Comparison of ENCODE assay signal across 16 cellular contexts in genomic region chr20:23303325-23304102, GRCh38. TPM values are rescaled to one million over a fixed set of nuclear protein-coding genes. Genes with fewer than 3 reads are reported as not detected.
DNase-seq lines count a peak whose midpoint lies in the region; ATAC-seq and TF ChIP-seq lines count a peak whose summit lies in the region.
"Had no signal": no experiment of that assay in that cellular context is flagged by ENCODE, and none has a peak within 500 bp of the region (broad histone marks: within the 10 kb centered on the region; RNA-seq: fewer than 3 reads in every experiment).

No MANE protein-coding gene starts in this region.

- peaks cover 4% of the 10 kb centered on the region; the same call in 1 of the 2 replicates for H3F3A ChIP-seq in Loucy (ENCODE audit: low read depth)

- no peak for TF ChIP-seq CTCF in Loucy (conservative IDR thresholded peaks at IDR 0.05; ENCODE audit: low read length)
- no peak for TF ChIP-seq CTCF in nephron progenitor cell (IDR thresholded peaks at IDR 0.05)

- peak overlapping the region; percentile 12 for H3K27ac Mint-ChIP-seq in T-helper 1 cell treated with Interleukin-12 subunit alpha and Interleukin-12 subunit beta and Interleukin-4 antibody, amounts not matched to agents 30 μg/mL and 1 μg/mL, for 36 hours
- peak overlapping the region; percentile 80 for H3K27ac Mint-ChIP-seq in nephron progenitor cell
- H3K27ac Mint-ChIP-seq: CD8-positive, alpha-beta T cell; H9 had no signal

- H3K4me1 ChIP-seq in Loucy (ENCODE audit: insufficient read depth, low read length, poor library complexity, severe bottlenecking) (peaks cover 39% of the 10 kb centered on the region), aorta (ENCODE audit: control insufficient read depth in 1 of 2, insufficient read depth in 2 of 2, low read length in 2 of 2) (no peaks in the 10 kb centered on the region)

- no peaks in the 10 kb centered on the region for H3K27me3 Mint-ChIP-seq in T-helper 1 cell treated with Interleukin-12 subunit alpha and Interleukin-12 subunit beta and Interleukin-4 antibody, amounts not matched to agents 30 μg/mL and 1 μg/mL, for 36 hours (ENCODE audit: low read depth)
- H3K27me3 Mint-ChIP-seq in nephron progenitor cell (ENCODE audit: low read depth, poor library complexity): no peaks in the 10 kb centered on the region

- H3K4me3 ChIP-seq in Loucy (ENCODE audit: low read length, poor library complexity, severe bottlenecking) (no peak overlapping the region), aorta (ENCODE audit: low read length in 2 of 2) (no peak overlapping the region)

- DNase-seq in T-helper 1 cell (no peak), nephron progenitor cell (no peak), aorta (no peak), GM19240 (ENCODE audit: insufficient read length, low spot score) (no peak), NCI-H2196 treated with DMSO at 0.1 percent for 48 hours (lab: John Stamatoyannopoulos, UW; ENCODE audit: unreplicated experiment) (no peak)
- DNase-seq: CD8-positive, alpha-beta T cell; COR-L47; DMS153; DMS79 treated with DMSO at 0.1 percent for 48 hours; EL; GOT3; H9 had no signal

- H3K4me2 ChIP-seq in Loucy (ENCODE audit: low read depth, low read length, poor library complexity, severe bottlenecking): peak overlapping the region; percentile 62

- H3K9me3 ChIP-seq in Loucy (ENCODE audit: insufficient read depth, low read depth, low read length) (no peaks in the 10 kb centered on the region), aorta (ENCODE audit: control insufficient read depth, low read length) (no peaks in the 10 kb centered on the region)

- 0 out of 2 replicates have a peak, but pooled peaks cover 3% of the 10 kb centered on the region for H3K79me2 ChIP-seq in Loucy (ENCODE audit: insufficient read depth, low read length)

- intact Hi-C loops in aorta (cut with DNase I): no loop called here

- H3K36me3 ChIP-seq in Loucy (ENCODE audit: insufficient read depth, low read length) (no peaks in the 10 kb centered on the region), aorta (ENCODE audit: control insufficient read depth in 1 of 2, insufficient read depth in 2 of 2, low read length in 1 of 2) (no peaks in the 10 kb centered on the region)

- H4K20me1 ChIP-seq in Loucy (ENCODE audit: insufficient read depth, low read length, poor library complexity, severe bottlenecking): no peaks in the 10 kb centered on the region

- H3K9me2 ChIP-seq in Loucy (replicated peaks; ENCODE audit: low read depth, low read length): no peaks in the 10 kb centered on the region

- no peaks in the 10 kb centered on the region for H3K4me1 Mint-ChIP-seq in T-helper 1 cell treated with Interleukin-12 subunit alpha and Interleukin-12 subunit beta and Interleukin-4 antibody, amounts not matched to agents 30 μg/mL and 1 μg/mL, for 36 hours (ENCODE audit: low read depth)
- peaks cover 13% of the 10 kb centered on the region for H3K4me1 Mint-ChIP-seq in nephron progenitor cell
- H3K4me1 Mint-ChIP-seq: CD14-positive monocyte had no signal

- H3K36me3 Mint-ChIP-seq in T-helper 1 cell treated with Interleukin-12 subunit alpha and Interleukin-12 subunit beta and Interleukin-4 antibody, amounts not matched to agents 30 μg/mL and 1 μg/mL, for 36 hours (ENCODE audit: low read depth): no peaks in the 10 kb centered on the region
- H3K36me3 Mint-ChIP-seq in nephron progenitor cell (ENCODE audit: low read depth): no peaks in the 10 kb centered on the region
- H3K36me3 Mint-ChIP-seq: CD14-positive monocyte; CD8-positive, alpha-beta T cell had no signal

- no peak overlapping the region for H3K27ac ChIP-seq in aorta (ENCODE audit: low read depth in 1 of 2, low read length in 2 of 2)
- H3K27ac ChIP-seq: 22Rv1 had no signal

- peak overlapping the region; percentile 66 for H3K9ac ChIP-seq in Loucy (ENCODE audit: low read depth, low read length, poor library complexity, severe bottlenecking)

- H3K27me3 ChIP-seq in Loucy (ENCODE audit: insufficient read depth, low read length, poor library complexity, severe bottlenecking) (no peaks in the 10 kb centered on the region), aorta (ENCODE audit: control insufficient read depth in 1 of 2, insufficient read depth in 2 of 2, low read length in 1 of 2) (no peaks in the 10 kb centered on the region)

- 81 to 91% methylated on average over 5 of the region's 5 CpGs for WGBS in aorta, 2 donors

- no peak overlapping the region for H2AFZ ChIP-seq in Loucy (ENCODE audit: low read length)

- H3K4me3 Mint-ChIP-seq in T-helper 1 cell treated with Interleukin-12 subunit alpha and Interleukin-12 subunit beta and Interleukin-4 antibody, amounts not matched to agents 30 μg/mL and 1 μg/mL, for 36 hours: no peak overlapping the region
- no peak overlapping the region for H3K4me3 Mint-ChIP-seq in nephron progenitor cell
- H3K4me3 Mint-ChIP-seq: CD14-positive monocyte; CD8-positive, alpha-beta T cell; H9 had no signal

- peak; percentile 27 for ATAC-seq in aorta (ENCODE audit: low FRiP score)
- ATAC-seq: CD8-positive, alpha-beta T cell had no signal

- no peaks in the 10 kb centered on the region for H3K9me3 Mint-ChIP-seq in T-helper 1 cell treated with Interleukin-12 subunit alpha and Interleukin-12 subunit beta and Interleukin-4 antibody, amounts not matched to agents 30 μg/mL and 1 μg/mL, for 36 hours
- H3K9me3 Mint-ChIP-seq in nephron progenitor cell: peaks cover 7% of the 10 kb centered on the region
- H3K9me3 Mint-ChIP-seq: CD8-positive, alpha-beta T cell had no signal

RNA-seq across cellular contexts. Expression of gene NXT1, which starts 47.1 kb away (rescaled TPM):
- total RNA-seq in aorta: 10 to 100 TPM; 14.5 to 18.7 TPM
- 10 to 100 TPM; 11.9 to 13.4 TPM for polyA plus RNA-seq in aorta

RNA-seq across cellular contexts. Expression of gene GZF1, which starts 58.5 kb away (rescaled TPM):
- 10 to 100 TPM; 13.2 to 19.5 TPM for total RNA-seq in aorta
- 1 to 10 TPM; 6.0 to 8.5 TPM for polyA plus RNA-seq in aorta
